15 cellular contexts compared by ENCODE assay signal in the genomic region with DNA sequence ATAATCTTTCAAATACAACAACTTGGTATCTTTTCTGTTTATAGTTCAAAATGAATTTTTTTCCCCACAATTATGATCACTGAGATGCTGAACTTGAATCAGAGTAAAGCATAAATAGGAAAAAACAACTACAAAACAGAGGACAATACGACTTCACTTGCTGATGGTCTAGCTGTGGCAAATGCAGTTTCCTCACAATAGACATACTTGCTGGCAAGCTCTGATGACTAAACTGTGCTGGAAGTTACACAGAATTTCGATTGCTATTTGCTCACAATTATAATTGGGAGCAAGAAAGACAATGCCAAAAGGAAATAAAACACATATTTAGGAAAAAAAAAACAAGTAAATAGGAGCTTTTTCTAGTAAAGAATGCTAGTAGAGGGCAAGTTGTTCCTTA. TPM values are rescaled to one million over a fixed set of nuclear protein-coding genes. Genes with fewer than 3 reads are reported as not detected.
DNase-seq lines count a peak whose midpoint lies in the region; ATAC-seq and TF ChIP-seq lines count a peak whose summit lies in the region.
"Had no signal": no experiment of that assay in that cellular context is flagged by ENCODE, and none has a peak within 500 bp of the region (broad histone marks: within the 10 kb centered on the region; RNA-seq: fewer than 3 reads in every experiment).

No MANE protein-coding gene starts in this region.

- H3K27ac Mint-ChIP-seq in effector memory CD8-positive, alpha-beta T cell = no peak overlapping the region
- no peak overlapping the region for H3K27ac Mint-ChIP-seq in glutamatergic neuron (ENCODE audit: unreplicated experiment)
- H3K27ac Mint-ChIP-seq: immature natural killer cell had no signal

- in situ Hi-C loops in Panc1 (cut with HindIII; ENCODE audit: low pct_unique_long_range_greater_than_20kb, low sequenced_read_pairs) = no loop called here

- H3K4me3 ChIP-seq in Panc1 (ENCODE audit: low read depth in 2 of 2, low read length in 2 of 2) (no peak overlapping the region), mesodermal cell (ENCODE audit: extremely low read depth, insufficient read depth, low read length, poor library complexity, severe bottlenecking) (no peak overlapping the region)
- H3K4me3 ChIP-seq: thyroid gland had no signal

- intact Hi-C loops in Panc1 (cut with micrococcal nuclease; ENCODE audit: unreplicated experiment) = no loop called here

- H3K27me3 Mint-ChIP-seq in effector memory CD8-positive, alpha-beta T cell = no peaks in the 10 kb centered on the region
- H3K27me3 Mint-ChIP-seq in glutamatergic neuron (ENCODE audit: unreplicated experiment) = no peaks in the 10 kb centered on the region

- DNase-seq in Daoy (ENCODE audit: low read depth) (peak; percentile 37), Panc1 (ENCODE audit: low read depth, low spot score) (no peak), dedifferentiated amniotic fluid mesenchymal stem cell (ENCODE audit: extremely low spot score) (peak; percentile 49), AML-193 (lab: John Stamatoyannopoulos, UW) (no peak), glutamatergic neuron (no peak), globus pallidus (ENCODE audit: low spot score) (no peak)
- DNase-seq in effector memory CD8-positive, alpha-beta T cell = no peak
- DNase-seq: activated CD8-positive, alpha-beta memory T cell treated with anti-CD3 and anti-CD28 coated beads, Interleukin-2, amount 50 U/mL, for 48 hours; activated naive CD4-positive, alpha-beta T cell treated with anti-CD3 and anti-CD28 coated beads, Interleukin-2, amount 50 U/mL, for 16 hours; foreskin melanocyte; immature natural killer cell; stimulated activated CD4-positive, alpha-beta T cell treated with anti-CD3 and anti-CD28 coated beads, Interleukin-1b, Interleukin-23, amount 100 ng/mL, for 48 hours; stimulated activated CD8-positive, alpha-beta memory T cell treated with anti-CD3 and anti-CD28 coated beads, Interleukin-4, amount 100 ng/mL, for 48 hours; thyroid gland had no signal

- H3K4me3 Mint-ChIP-seq in effector memory CD8-positive, alpha-beta T cell = no peak overlapping the region
- no peak overlapping the region for H3K4me3 Mint-ChIP-seq in glutamatergic neuron (ENCODE audit: unreplicated experiment)
- H3K4me3 Mint-ChIP-seq: immature natural killer cell had no signal

- H3K9me3 Mint-ChIP-seq in effector memory CD8-positive, alpha-beta T cell = no peaks in the 10 kb centered on the region
- H3K9me3 Mint-ChIP-seq in glutamatergic neuron (ENCODE audit: unreplicated experiment) = no peaks in the 10 kb centered on the region

- peak; percentile 49; the same call in 1 of the 2 replicates for ATAC-seq in Panc1
- no peak for ATAC-seq in effector memory CD8-positive, alpha-beta T cell (replicated peaks)

- H3K9me3 ChIP-seq in Panc1 (ENCODE audit: control insufficient read depth, insufficient read depth, low read depth, low read length) = no peaks in the 10 kb centered on the region
- no peaks in the 10 kb centered on the region for H3K9me3 ChIP-seq in mesodermal cell (ENCODE audit: control insufficient read depth, low read length)
- H3K9me3 ChIP-seq: thyroid gland had no signal

- no TSS peak for BruUV-seq in Panc1 (replicated peaks; lab: Mats Ljungman, UMichigan)

- H3K27ac ChIP-seq in Panc1 (ENCODE audit: low read length) (peak overlapping the region; percentile 89), mesodermal cell (ENCODE audit: low read depth, low read length, severe bottlenecking) (peak overlapping the region; percentile 26)
- H3K27ac ChIP-seq: thyroid gland had no signal

- H3K4me1 ChIP-seq in Panc1 (ENCODE audit: control insufficient read depth, insufficient read depth, low read length) = peaks cover 48% of the 10 kb centered on the region
- H3K4me1 ChIP-seq in mesodermal cell (ENCODE audit: control insufficient read depth, insufficient read depth, low read length, poor library complexity, severe bottlenecking) = peaks cover 11% of the 10 kb centered on the region

- H3K36me3 Mint-ChIP-seq in effector memory CD8-positive, alpha-beta T cell (ENCODE audit: insufficient read depth) = no peaks in the 10 kb centered on the region
- H3K36me3 Mint-ChIP-seq in glutamatergic neuron (ENCODE audit: unreplicated experiment) = no peaks in the 10 kb centered on the region
- H3K36me3 Mint-ChIP-seq: immature natural killer cell had no signal

- TF ChIP-seq CTCF in Panc1 (IDR thresholded peaks at IDR 0.05) (no peak), glutamatergic neuron (IDR thresholded peaks at IDR 0.05; ENCODE audit: partially characterized antibody, unreplicated experiment) (no peak)

- H3K27me3 ChIP-seq in Panc1 (ENCODE audit: control insufficient read depth, insufficient read depth, low read length) = no peaks in the 10 kb centered on the region
- H3K27me3 ChIP-seq: thyroid gland had no signal

- H3K36me3 ChIP-seq in Panc1 (ENCODE audit: control insufficient read depth, insufficient read depth, low read length) (no peaks in the 10 kb centered on the region), mesodermal cell (ENCODE audit: control insufficient read depth, insufficient read depth, low read length) (no peaks in the 10 kb centered on the region)
- H3K36me3 ChIP-seq: thyroid gland had no signal

- WGBS in mesodermal cell (ENCODE audit: insufficient coverage in 2 of 2), 2 experiments = 0% methylated on average over 1 of the region's 2 CpGs

- CTCF ChIA-PET in Panc1 (lab: Charles Lee) = no interaction called here

- POLR2A ChIA-PET in Panc1 (lab: Charles Lee) = interaction anchor here (0.6 kb wide), 1 partner anchor 13 kb away, joined by 3 read pairs; no protein-coding TSS in a partner anchor

- no peaks in the 10 kb centered on the region for H3K4me1 Mint-ChIP-seq in effector memory CD8-positive, alpha-beta T cell (ENCODE audit: low read depth in 2 of 2)
- H3K4me1 Mint-ChIP-seq in glutamatergic neuron (ENCODE audit: low read depth, unreplicated experiment) = no peaks in the 10 kb centered on the region
- H3K4me1 Mint-ChIP-seq: immature natural killer cell had no signal

RNA-seq across cellular contexts. Expression of a gene that starts 14.7 kb away (rescaled TPM):
- total RNA-seq in Daoy (2014; rRNA removed; shearing (Covaris generic)) = 6.1 and 11.0 TPM in 2 replicates
- total RNA-seq in Panc1 (2021; ENCODE audit: unreplicated experiment) = 15.7 TPM
- 7.1 TPM for polyA plus RNA-seq in Panc1 (2012; ENCODE audit: insufficient read length)
- polyA plus RNA-seq in mesodermal cell (2013, experiment 1 of 2) = 6.3 TPM
- polyA plus RNA-seq in mesodermal cell (2013, experiment 2 of 2) = 6.4 TPM
- not detected for total RNA-seq in glutamatergic neuron (ENCODE audit: unreplicated experiment)
- polyA plus RNA-seq: immature natural killer cell had no signal

Comparison
In these comparisons a context has a peak if more than half of its experiments do, and no peak if none do; other contexts are left out.
1. DNase-seq: peak in Daoy (single experiment) and dedifferentiated amniotic fluid mesenchymal stem cell (single experiment); none in Panc1 (single experiment), AML-193 (0 of 2), effector memory CD8-positive, alpha-beta T cell (0 of 3), glutamatergic neuron (single experiment) and globus pallidus (single experiment).